ENCODE assay signal across 1 cellular context in genomic region chr11:45879803-45880685, GRCh38.
TF ChIP-seq lines count a peak whose summit lies in the region.

No MANE protein-coding gene starts in this region.

TF ChIP-seq in K562, 482 proteins besides CTCF, POLR2A, EP300 and RAD21 (continued from another document):
- TF ChIP-seq ATF3 (IDR thresholded peaks at IDR 0.05) = peak; percentile 98
- peak; percentile 72; the same call in 1 of the 2 replicates for TF ChIP-seq ATF3 (CRISPR knock-in tag; conservative IDR thresholded peaks at IDR 0.05)
- peak; percentile 88; the same call in 1 of the 2 replicates for TF ChIP-seq PHF21A (IDR thresholded peaks at IDR 0.05; ENCODE audit: borderline replicate concordance, low read depth)
- no peak for TF ChIP-seq IFI16 (CRISPR knock-in tag; IDR thresholded peaks at IDR 0.05)
- no peak for TF ChIP-seq E2F5 (CRISPR knock-in tag; IDR thresholded peaks at IDR 0.05)
